17 cellular contexts compared by ENCODE assay signal in genomic region chr9:18726546-18726945, GRCh38.
DNase-seq lines count a peak whose midpoint lies in the region; TF ChIP-seq lines count a peak whose summit lies in the region.
"Had no signal": no experiment of that assay in that cellular context is flagged by ENCODE, and none has a peak within 500 bp of the region (broad histone marks: within the 10 kb centered on the region; RNA-seq: fewer than 3 reads in every experiment).

No MANE protein-coding gene starts in this region.

- H2BK5ac ChIP-seq in mesenchymal stem cell (ENCODE audit: low read depth, low read length, poor library complexity, severe bottlenecking): no peak overlapping the region

- no peak overlapping the region for H3K18ac ChIP-seq in mesenchymal stem cell (ENCODE audit: low read depth in 1 of 2, low read length in 2 of 2)

- no peak for TF ChIP-seq CTCF in BJ (IDR thresholded peaks at IDR 0.05; ENCODE audit: insufficient read depth, low read depth, low read length)
- TF ChIP-seq CTCF in choroid plexus epithelial cell (conservative IDR thresholded peaks at IDR 0.05; ENCODE audit: low read depth, low read length): no peak
- TF ChIP-seq CTCF in transverse colon (IDR thresholded peaks at IDR 0.05): no peak
- no peak for TF ChIP-seq CTCF in right atrium auricular region (IDR thresholded peaks at IDR 0.05)
- TF ChIP-seq CTCF in prostate gland (IDR thresholded peaks at IDR 0.05): no peak

- H3K4me3 ChIP-seq in BJ (ENCODE audit: low read depth, low read length) (no peak overlapping the region), choroid plexus epithelial cell (ENCODE audit: low read depth, low read length) (no peak overlapping the region), mesenchymal stem cell (ENCODE audit: insufficient read depth in 1 of 2, low read depth in 1 of 2, low read length in 2 of 2) (no peak overlapping the region), transverse colon (no peak overlapping the region), right atrium auricular region (no peak overlapping the region), prostate gland (no peak overlapping the region)
- H3K4me3 ChIP-seq: GM12878, lower lobe of right lung, mucosa of descending colon had no signal

- no peak overlapping the region for H4K8ac ChIP-seq in mesenchymal stem cell (ENCODE audit: low read length)

- no peak overlapping the region for H3K23ac ChIP-seq in mesenchymal stem cell (ENCODE audit: low read length in 2 of 2)

- POLR2A ChIA-PET in BJ (lab: Charles Lee): no interaction called here

- H3K4me1 ChIP-seq in mesenchymal stem cell (ENCODE audit: control insufficient read depth, insufficient read depth, low read depth, low read length): no peaks in the 10 kb centered on the region
- H3K4me1 ChIP-seq in transverse colon: peaks cover 0 to 10% (median 2%) of the 10 kb centered on the region in 4 donors
- no peaks in the 10 kb centered on the region for H3K4me1 ChIP-seq in right atrium auricular region
- no peaks in the 10 kb centered on the region for H3K4me1 ChIP-seq in prostate gland (replicated peaks)
- H3K4me1 ChIP-seq: lower lobe of right lung had no signal

- H2AK5ac ChIP-seq in mesenchymal stem cell (ENCODE audit: low read length, severe bottlenecking): no peak overlapping the region

- H3K36me3 ChIP-seq in BJ (ENCODE audit: control insufficient read depth, insufficient read depth, low read length): no peaks in the 10 kb centered on the region
- H3K36me3 ChIP-seq in mesenchymal stem cell (ENCODE audit: control insufficient read depth in 1 of 2, insufficient read depth in 2 of 2, low read depth in 1 of 2, low read length in 2 of 2): peaks cover 0 to 96% of the 10 kb centered on the region in 2 experiments
- no peaks in the 10 kb centered on the region for H3K36me3 ChIP-seq in transverse colon
- no peaks in the 10 kb centered on the region for H3K36me3 ChIP-seq in right atrium auricular region
- H3K36me3 ChIP-seq in prostate gland: no peaks in the 10 kb centered on the region
- H3K36me3 ChIP-seq: lower lobe of right lung had no signal

- H3K4ac ChIP-seq in mesenchymal stem cell (ENCODE audit: low read depth in 1 of 2, low read length in 2 of 2): no peak overlapping the region

- H3K9ac ChIP-seq in mesenchymal stem cell (ENCODE audit: low read length): peak overlapping the region; percentile 12

- no peak for TF ChIP-seq EP300 in transverse colon (IDR thresholded peaks at IDR 0.05; ENCODE audit: low read depth)

- DNase-seq in BJ (ENCODE audit: low read depth) (peak; percentile 64), choroid plexus epithelial cell (ENCODE audit: low read depth) (peak; percentile 32), mesenchymal stem cell (peak; percentile 33), transverse colon (no peak), right atrium auricular region (ENCODE audit: low spot score) (no peak), prostate gland (ENCODE audit: low spot score) (no peak)
- DNase-seq in activated T-cell treated with anti-CD3 and anti-CD28 coated beads, Interleukin-2, amount 50 U/mL, for 1 hour: no peak
- DNase-seq: ACHN; activated CD4-positive, alpha-beta T cell treated with anti-CD3 and anti-CD28 coated beads for 4 hours; activated CD8-positive, alpha-beta memory T cell treated with anti-CD3 and anti-CD28 coated beads for 24 hours; activated gamma-delta T cell treated with Interleukin-2 at 50 U/mL for 16 hours; Kasumi-1; lower lobe of right lung; mucosa of descending colon; NCI-H146; nephron progenitor cell had no signal

- no peak overlapping the region for H3K4me2 ChIP-seq in mesenchymal stem cell (ENCODE audit: low read length, poor library complexity, severe bottlenecking)

- CTCF ChIA-PET in BJ (lab: Yijun Ruan, JAX): interaction anchor here (0.7 to 2.1 kb wide), 3 partner anchors 17 to 112 kb away, joined by 3 to 6 read pairs (median 3); no protein-coding TSS in a partner anchor

- TF ChIP-seq POLR2A in transverse colon (IDR thresholded peaks at IDR 0.05) (no peak), prostate gland (IDR thresholded peaks at IDR 0.05) (no peak)

- H2BK12ac ChIP-seq in mesenchymal stem cell (ENCODE audit: low read length in 2 of 2): no peak overlapping the region

- H3K27ac ChIP-seq in mesenchymal stem cell (ENCODE audit: low read length, poor library complexity, severe bottlenecking) (no peak overlapping the region), transverse colon (peak overlapping the region in 3 of 4 donors; percentile 35 to 40 (median 38)), right atrium auricular region (no peak overlapping the region), prostate gland (no peak overlapping the region)
- H3K27ac ChIP-seq: lower lobe of right lung had no signal

- WGBS in mesenchymal stem cell: 30% methylated on average over 1 of the region's 1 CpG
- 35 to 53% methylated on average over 1 of the region's 1 CpG for WGBS in transverse colon (ENCODE audit: low coverage in 1 of 2), 2 donors
- 29% methylated on average over 1 of the region's 1 CpG for WGBS in prostate gland

- H3K9me3 ChIP-seq in mesenchymal stem cell (ENCODE audit: control insufficient read depth, low read length) (no peaks in the 10 kb centered on the region), transverse colon (no peaks in the 10 kb centered on the region), right atrium auricular region (no peaks in the 10 kb centered on the region), prostate gland (no peaks in the 10 kb centered on the region)
- H3K9me3 ChIP-seq: lower lobe of right lung, mucosa of descending colon had no signal

- intact Hi-C loops in transverse colon (cut with DNase I; ENCODE audit: low total_unique reads) (no loop called here), prostate gland (cut with DNase I) (no loop called here)

- no peak overlapping the region for H2BK120ac ChIP-seq in mesenchymal stem cell (ENCODE audit: low read depth, low read length)

- in situ Hi-C loops in transverse colon (cut with MboI; ENCODE audit: low pct_ligation_motif_present in 1 of 4, low pct_unique_long_range_greater_than_20kb in 1 of 4, low sequenced_read_pairs in 3 of 4): no loop called here

- no peak overlapping the region for H2AFZ ChIP-seq in mesenchymal stem cell (ENCODE audit: low read depth, low read length)

- H3K14ac ChIP-seq in mesenchymal stem cell (ENCODE audit: low read length in 2 of 2): no peak overlapping the region

- H2BK15ac ChIP-seq in mesenchymal stem cell (ENCODE audit: low read depth, poor library complexity, severe bottlenecking): no peak overlapping the region

- no peak overlapping the region for H4K91ac ChIP-seq in mesenchymal stem cell (ENCODE audit: low read length)

- H3K79me1 ChIP-seq in mesenchymal stem cell (replicated peaks; ENCODE audit: low read length, poor library complexity, severe bottlenecking): no peaks in the 10 kb centered on the region

- no peaks in the 10 kb centered on the region for H3K27me3 ChIP-seq in BJ (ENCODE audit: control insufficient read depth, insufficient read depth, low read length)
- H3K27me3 ChIP-seq in mesenchymal stem cell (ENCODE audit: control insufficient read depth in 1 of 2, insufficient read depth in 1 of 2, low read length in 2 of 2): no peaks in the 10 kb centered on the region
- no peaks in the 10 kb centered on the region for H3K27me3 ChIP-seq in transverse colon
- no peaks in the 10 kb centered on the region for H3K27me3 ChIP-seq in right atrium auricular region
- H3K27me3 ChIP-seq in prostate gland (replicated peaks; ENCODE audit: insufficient read depth): no peaks in the 10 kb centered on the region

Comparison
In these comparisons a context has a peak if more than half of its experiments do, and no peak if none do; other contexts are left out.
1. DNase-seq: peak in BJ (single experiment), choroid plexus epithelial cell (single experiment) and mesenchymal stem cell (single experiment); none in transverse colon (single experiment), right atrium auricular region (single experiment), activated T-cell treated with anti-CD3 and anti-CD28 coated beads, Interleukin-2, amount 50 U/mL, for 1 hour (single experiment) and prostate gland (single experiment).
2. H3K27ac ChIP-seq: peak in transverse colon (3 of 4); none in mesenchymal stem cell (single experiment), right atrium auricular region (0 of 2) and prostate gland (0 of 2).